ENCODE assay signal across 10 cellular contexts in the genomic region with DNA sequence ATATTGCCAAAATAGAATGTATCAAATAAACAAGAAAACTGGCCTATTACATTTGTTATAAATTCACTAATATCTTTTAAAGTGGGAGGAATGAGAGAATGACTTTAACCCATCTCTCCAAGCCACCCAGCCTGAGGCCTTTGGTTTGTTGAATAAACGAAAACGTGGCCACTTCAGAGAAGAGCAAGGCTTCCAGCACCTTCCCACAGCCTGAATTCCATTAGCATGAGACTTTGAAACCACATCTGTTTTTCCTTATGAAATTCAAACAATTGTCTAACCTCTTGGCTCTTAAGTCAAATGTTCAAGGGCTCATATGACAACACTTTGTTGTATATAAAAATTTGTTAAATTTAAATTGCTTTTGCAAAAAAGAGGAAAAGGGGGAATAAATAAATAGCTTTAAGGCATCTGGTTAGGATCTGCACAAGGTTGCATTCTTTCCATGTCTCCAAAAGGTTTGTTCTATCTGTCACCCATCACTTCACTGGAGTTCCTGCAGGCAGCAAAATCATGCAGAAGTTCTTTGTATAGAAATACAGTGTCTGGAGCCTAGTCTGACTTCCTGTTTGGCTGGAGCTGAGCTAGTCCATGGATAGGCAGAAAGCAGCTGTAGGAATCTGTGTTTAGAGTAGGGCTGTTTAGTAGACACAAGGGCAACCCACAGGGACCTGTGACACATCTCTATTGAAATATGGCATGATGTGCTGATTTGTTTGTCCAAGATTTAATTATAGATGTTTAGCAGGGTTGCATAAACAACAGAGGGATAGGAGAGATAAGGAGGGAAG.
DNase-seq lines count a peak whose midpoint lies in the region; ATAC-seq, FAIRE-seq and TF ChIP-seq lines count a peak whose summit lies in the region.
"Had no signal": no experiment of that assay in that cellular context is flagged by ENCODE, and none has a peak within 500 bp of the region (broad histone marks: within the 10 kb centered on the region; RNA-seq: fewer than 3 reads in every experiment).

No MANE protein-coding gene starts in this region.

- no peak overlapping the region for H3K27ac Mint-ChIP-seq in T-helper 2 cell treated with Interferon-gamma antibody and Interleukin-4, amounts not matched to agents 5 μg/mL and 100 μg/mL, for 36 hours
- no peak overlapping the region for H3K27ac Mint-ChIP-seq in stimulated activated naive B cell treated with anti-CD40 and anti-IgM and Interleukin-4, amounts not matched to agents 10 μg/mL and 1 μg/mL and 100 μg/mL, for 72 hours

- ATAC-seq in pancreas: peak in 3 of 4 donors; percentile 35 to 79 (median 55)
- ATAC-seq in GM21360 (IDR thresholded peaks at IDR 0.05; ENCODE audit: unreplicated experiment): no peak
- no peak for ATAC-seq in stimulated activated naive B cell treated with anti-CD40 and anti-IgM and Interleukin-4, amounts not matched to agents 10 μg/mL and 1 μg/mL and 100 μg/mL, for 72 hours (replicated peaks)

- peak; percentile 20 for DNase-seq in DMS53 treated with DMSO at 0.1 percent for 48 hours (lab: John Stamatoyannopoulos, UW; ENCODE audit: unreplicated experiment)
- peak in 1 of 2 experiments; percentile 48 for DNase-seq in PC-9
- peak; percentile 69 for DNase-seq in endothelial cell of umbilical vein (ENCODE audit: low read depth, low spot score)
- peak in 1 of 6 donors; percentile 17 for DNase-seq in pancreas
- no peak for DNase-seq in OCI-LY7 (ENCODE audit: low spot score)
- DNase-seq in T-helper 2 cell treated with Interferon-gamma antibody and Interleukin-4, amounts not matched to agents 5 μg/mL and 100 μg/mL, for 36 hours (ENCODE audit: low spot score): no peak
- DNase-seq in stimulated activated naive B cell treated with anti-CD40 and anti-IgM and Interleukin-4, amounts not matched to agents 10 μg/mL and 1 μg/mL and 100 μg/mL, for 72 hours: no peak
- DNase-seq: activated T-cell treated with anti-CD3 and anti-CD28 coated beads, Interleukin-2, amount 50 U/mL, for 48 hours; NK-92 treated with Interleukin-12 subunit alpha and Interleukin-12 subunit beta, amount 100 ng/mL, for 24 hours had no signal

- H3K9me3 ChIP-seq in PC-9 (ENCODE audit: insufficient read depth, low read depth) (no peaks in the 10 kb centered on the region), endothelial cell of umbilical vein (replicated peaks; ENCODE audit: control insufficient read depth, insufficient read depth, low read length) (no peaks in the 10 kb centered on the region), pancreas (no peaks in the 10 kb centered on the region), OCI-LY7 (ENCODE audit: low read length) (no peaks in the 10 kb centered on the region)

- no peaks in the 10 kb centered on the region for H3K9me1 ChIP-seq in endothelial cell of umbilical vein (replicated peaks; ENCODE audit: control insufficient read depth, extremely low read depth, insufficient read depth, low read length)

- no peaks in the 10 kb centered on the region for H4K20me1 ChIP-seq in PC-9 (ENCODE audit: insufficient read depth)
- no peaks in the 10 kb centered on the region for H4K20me1 ChIP-seq in endothelial cell of umbilical vein (replicated peaks; ENCODE audit: control insufficient read depth, extremely low read depth, insufficient read depth, low read length)
- no peaks in the 10 kb centered on the region for H4K20me1 ChIP-seq in OCI-LY7 (ENCODE audit: insufficient read depth, low read length)

- H3K4me2 ChIP-seq in PC-9 (no peak overlapping the region), endothelial cell of umbilical vein (ENCODE audit: insufficient read depth, low read length) (no peak overlapping the region), OCI-LY7 (ENCODE audit: low read length) (no peak overlapping the region)

- H3K27me3 ChIP-seq in PC-9 (ENCODE audit: insufficient read depth, low read depth) (no peaks in the 10 kb centered on the region), endothelial cell of umbilical vein (ENCODE audit: control insufficient read depth in 2 of 2, insufficient read depth in 2 of 2, low read length in 2 of 2) (no peaks in the 10 kb centered on the region), pancreas (no peaks in the 10 kb centered on the region)

- H3K27ac ChIP-seq in PC-9 (peak overlapping the region; percentile 35; the same call in 1 of the 2 replicates), endothelial cell of umbilical vein (ENCODE audit: insufficient read depth, low read depth, low read length) (peak overlapping the region; percentile 42), pancreas (no peak overlapping the region), OCI-LY7 (ENCODE audit: low read depth, low read length, poor library complexity, severe bottlenecking) (no peak overlapping the region)

- dilution Hi-C loops in endothelial cell of umbilical vein (cut with MboI; ENCODE audit: extremely low pct_ligation_motif_present, low sequenced_read_pairs): no loop called here

- intact Hi-C loops in PC-9 (cut with micrococcal nuclease; ENCODE audit: unreplicated experiment): no loop called here
- intact Hi-C loops in endothelial cell of umbilical vein (cut with micrococcal nuclease): no loop called here
- intact Hi-C loops in pancreas (cut with DNase I): no loop called here
- intact Hi-C loops in OCI-LY7 (cut with micrococcal nuclease; ENCODE audit: unreplicated experiment): no loop called here

- no peaks in the 10 kb centered on the region for H3K9me3 Mint-ChIP-seq in T-helper 2 cell treated with Interferon-gamma antibody and Interleukin-4, amounts not matched to agents 5 μg/mL and 100 μg/mL, for 36 hours
- no peaks in the 10 kb centered on the region for H3K9me3 Mint-ChIP-seq in stimulated activated naive B cell treated with anti-CD40 and anti-IgM and Interleukin-4, amounts not matched to agents 10 μg/mL and 1 μg/mL and 100 μg/mL, for 72 hours

- BruUV-seq in PC-9 (replicated peaks; lab: Mats Ljungman, UMichigan) (no TSS peak), endothelial cell of umbilical vein (replicated peaks; lab: Mats Ljungman, UMichigan) (no TSS peak), OCI-LY7 (replicated peaks; lab: Mats Ljungman, UMichigan) (no TSS peak)

- H3K36me3 Mint-ChIP-seq in T-helper 2 cell treated with Interferon-gamma antibody and Interleukin-4, amounts not matched to agents 5 μg/mL and 100 μg/mL, for 36 hours (ENCODE audit: low read depth): no peaks in the 10 kb centered on the region
- no peaks in the 10 kb centered on the region for H3K36me3 Mint-ChIP-seq in stimulated activated naive B cell treated with anti-CD40 and anti-IgM and Interleukin-4, amounts not matched to agents 10 μg/mL and 1 μg/mL and 100 μg/mL, for 72 hours

- H3K79me2 ChIP-seq in PC-9 (ENCODE audit: low read depth) (no peaks in the 10 kb centered on the region), endothelial cell of umbilical vein (ENCODE audit: control insufficient read depth, insufficient read depth, low read length) (no peaks in the 10 kb centered on the region), OCI-LY7 (ENCODE audit: insufficient read depth, low read depth, low read length) (no peaks in the 10 kb centered on the region)

- FAIRE-seq in endothelial cell of umbilical vein (lab: Jason Lieb, UNC) (peak; percentile 72), pancreas (lab: Jason Lieb, UNC) (peak; percentile 92)

- H3K4me1 Mint-ChIP-seq in T-helper 2 cell treated with Interferon-gamma antibody and Interleukin-4, amounts not matched to agents 5 μg/mL and 100 μg/mL, for 36 hours (ENCODE audit: low read depth): no peaks in the 10 kb centered on the region
- H3K4me1 Mint-ChIP-seq in stimulated activated naive B cell treated with anti-CD40 and anti-IgM and Interleukin-4, amounts not matched to agents 10 μg/mL and 1 μg/mL and 100 μg/mL, for 72 hours: no peaks in the 10 kb centered on the region

- H3F3A ChIP-seq in PC-9 (ENCODE audit: insufficient read depth, low read depth): no peaks in the 10 kb centered on the region; the same call in 1 of the 2 replicates

- POLR2A ChIA-PET in PC-9 (lab: Charles Lee; ENCODE audit: unreplicated experiment) (no interaction called here), endothelial cell of umbilical vein (lab: Charles Lee) (no interaction called here), OCI-LY7 (lab: Charles Lee) (no interaction called here)

- CTCF ChIA-PET in PC-9 (lab: Charles Lee) (no interaction called here), endothelial cell of umbilical vein (lab: Charles Lee) (interaction anchor here (0.6 kb wide), 1 partner anchor 1825 kb away, joined by 4 read pairs; no protein-coding TSS in a partner anchor), OCI-LY7 (lab: Charles Lee; ENCODE audit: unreplicated experiment) (no interaction called here)

- no peak overlapping the region for H3K4me3 ChIP-seq in PC-9
- no peak overlapping the region for H3K4me3 ChIP-seq in endothelial cell of umbilical vein (replicated peaks in 1 of 3; ENCODE audit: insufficient read depth in 1 of 3, low read depth in 1 of 3, low read length in 3 of 3)
- no peak overlapping the region for H3K4me3 ChIP-seq in pancreas
- no peak overlapping the region for H3K4me3 ChIP-seq in OCI-LY7 (ENCODE audit: low read depth, low read length, poor library complexity, severe bottlenecking)

- H3K36me3 ChIP-seq in PC-9 (ENCODE audit: low read depth) (no peaks in the 10 kb centered on the region), endothelial cell of umbilical vein (ENCODE audit: control insufficient read depth in 2 of 2, extremely low read depth in 1 of 2, insufficient read depth in 2 of 2, low read length in 2 of 2) (no peaks in the 10 kb centered on the region), pancreas (no peaks in the 10 kb centered on the region), OCI-LY7 (ENCODE audit: insufficient read depth, low read length) (no peaks in the 10 kb centered on the region)

- H3K4me1 ChIP-seq in PC-9 (replicated peaks; ENCODE audit: insufficient read depth) (no peaks in the 10 kb centered on the region; the same call in none of the 2 replicates), endothelial cell of umbilical vein (ENCODE audit: control insufficient read depth, extremely low read depth, insufficient read depth, low read length) (no peaks in the 10 kb centered on the region), pancreas (no peaks in the 10 kb centered on the region), OCI-LY7 (ENCODE audit: insufficient read depth, low read length, poor library complexity, severe bottlenecking) (no peaks in the 10 kb centered on the region)

- no peak overlapping the region for H3K4me3 Mint-ChIP-seq in T-helper 2 cell treated with Interferon-gamma antibody and Interleukin-4, amounts not matched to agents 5 μg/mL and 100 μg/mL, for 36 hours
- H3K4me3 Mint-ChIP-seq in stimulated activated naive B cell treated with anti-CD40 and anti-IgM and Interleukin-4, amounts not matched to agents 10 μg/mL and 1 μg/mL and 100 μg/mL, for 72 hours: no peak overlapping the region

- H3K27me3 Mint-ChIP-seq in T-helper 2 cell treated with Interferon-gamma antibody and Interleukin-4, amounts not matched to agents 5 μg/mL and 100 μg/mL, for 36 hours (ENCODE audit: low read depth): no peaks in the 10 kb centered on the region
- H3K27me3 Mint-ChIP-seq in stimulated activated naive B cell treated with anti-CD40 and anti-IgM and Interleukin-4, amounts not matched to agents 10 μg/mL and 1 μg/mL and 100 μg/mL, for 72 hours: no peaks in the 10 kb centered on the region

- H2AFZ ChIP-seq in PC-9 (no peak overlapping the region), endothelial cell of umbilical vein (ENCODE audit: low read depth, low read length) (no peak overlapping the region), OCI-LY7 (ENCODE audit: low read length) (no peak overlapping the region)

- H3K9me2 ChIP-seq in PC-9 (ENCODE audit: insufficient read depth) (no peaks in the 10 kb centered on the region), OCI-LY7 (ENCODE audit: insufficient read depth, low read length) (no peaks in the 10 kb centered on the region; the same call in 1 of the 2 replicates)

- WGBS in pancreas, 2 donors: 53 to 70% methylated on average over 2 of the region's 2 CpGs

- TF ChIP-seq CTCF in PC-9 (conservative IDR thresholded peaks at IDR 0.05): no peak
- TF ChIP-seq CTCF in endothelial cell of umbilical vein (IDR thresholded peaks at IDR 0.05; ENCODE audit: extremely low read depth in 1 of 2, insufficient read depth in 1 of 2, low read depth in 1 of 2, low read length in 2 of 2): no peak
- TF ChIP-seq CTCF in pancreas (IDR thresholded peaks at IDR 0.05): no peak
- no peak for TF ChIP-seq CTCF in OCI-LY7 (conservative IDR thresholded peaks at IDR 0.05; ENCODE audit: low read length)

- H3K9ac ChIP-seq in endothelial cell of umbilical vein (replicated peaks; ENCODE audit: extremely low read depth, insufficient read depth, low read length): no peak overlapping the region

- no peak for TF ChIP-seq POLR2A in endothelial cell of umbilical vein (IDR thresholded peaks at IDR 0.05; ENCODE audit: low read depth, low read length)

Comparison
In these comparisons a context has a peak if more than half of its experiments do, and no peak if none do; other contexts are left out.
1. DNase-seq: peak in DMS53 treated with DMSO at 0.1 percent for 48 hours (single experiment) and endothelial cell of umbilical vein (single experiment); none in OCI-LY7 (single experiment), T-helper 2 cell treated with Interferon-gamma antibody and Interleukin-4, amounts not matched to agents 5 μg/mL and 100 μg/mL, for 36 hours (single experiment) and stimulated activated naive B cell treated with anti-CD40 and anti-IgM and Interleukin-4, amounts not matched to agents 10 μg/mL and 1 μg/mL and 100 μg/mL, for 72 hours (single experiment).
2. H3K27ac ChIP-seq: peak in PC-9 (single experiment) and endothelial cell of umbilical vein (single experiment); none in pancreas (0 of 4) and OCI-LY7 (single experiment).
3. ATAC-seq: peak in pancreas (3 of 4); none in GM21360 (single experiment) and stimulated activated naive B cell treated with anti-CD40 and anti-IgM and Interleukin-4, amounts not matched to agents 10 μg/mL and 1 μg/mL and 100 μg/mL, for 72 hours (0 of 2).